ENCODE assay signal across 8 cellular contexts in genomic region chr17:49227436-49228261, GRCh38. TPM values are rescaled to one million over a fixed set of nuclear protein-coding genes. Genes with fewer than 3 reads are reported as not detected.
A peak's percentile ranks its signal among the peaks of the same experiment; 100 is the strongest.
DNase-seq lines count a peak whose midpoint lies in the region; ATAC-seq and TF ChIP-seq lines count a peak whose summit lies in the region.

No MANE protein-coding gene starts in this region.

- TF ChIP-seq CTCF in OCI-LY7 (conservative IDR thresholded peaks at IDR 0.05; ENCODE audit: low read length): peak; percentile 96
- peak; percentile 87 for TF ChIP-seq CTCF in natural killer cell (IDR thresholded peaks at IDR 0.05)

- H2AFZ ChIP-seq in OCI-LY7 (ENCODE audit: low read length): no peak overlapping the region

- no peaks in the 10 kb centered on the region for H4K20me1 ChIP-seq in OCI-LY7 (ENCODE audit: insufficient read depth, low read length)

- H3K27ac Mint-ChIP-seq in natural killer cell: peak overlapping the region; percentile 1 to 56

- peaks cover 25% of the 10 kb centered on the region for H3K4me1 ChIP-seq in OCI-LY7 (ENCODE audit: insufficient read depth, low read length, poor library complexity, severe bottlenecking)

- no peaks in the 10 kb centered on the region for H3K79me2 ChIP-seq in OCI-LY7 (ENCODE audit: insufficient read depth, low read depth, low read length)

- peaks cover 40 to 74% of the 10 kb centered on the region in 2 donors for H3K4me1 Mint-ChIP-seq in natural killer cell

- H3K9me2 ChIP-seq in OCI-LY7 (ENCODE audit: insufficient read depth, low read length): no peaks in the 10 kb centered on the region

- peaks cover 6% of the 10 kb centered on the region; the same call in 1 of the 2 replicates for H3K36me3 ChIP-seq in OCI-LY7 (ENCODE audit: insufficient read depth, low read length)

- no peak overlapping the region for H3K4me3 Mint-ChIP-seq in natural killer cell

- H3K4me2 ChIP-seq in OCI-LY7 (ENCODE audit: low read length): no peak overlapping the region

- H3K9me3 Mint-ChIP-seq in natural killer cell: no peaks in the 10 kb centered on the region

- CTCF ChIA-PET in OCI-LY7 (lab: Charles Lee; ENCODE audit: unreplicated experiment): interaction anchor here (1.3 to 2.9 kb wide), 2 partner anchors 10 to 47 kb away, joined by 3 to 11 read pairs; no protein-coding TSS in a partner anchor

- intact Hi-C loops in OCI-LY7 (cut with micrococcal nuclease; ENCODE audit: unreplicated experiment): loop anchor here (1.0 to 2.0 kb wide), 2 partner anchors 47 to 169 kb away; no protein-coding TSS in a partner anchor
- intact Hi-C loops in natural killer cell (cut with micrococcal nuclease): loop anchor here (1.0 to 10.0 kb wide), 3 partner anchors 35 to 137 kb away; partner anchors contain the start of gene ZNF652

- H3K27ac ChIP-seq in OCI-LY7 (ENCODE audit: low read depth, low read length, poor library complexity, severe bottlenecking): no peak overlapping the region

- no TSS peak for BruUV-seq in OCI-LY7 (replicated peaks; lab: Mats Ljungman, UMichigan)

- peak; percentile 27 to 53 (median 30) for ATAC-seq in natural killer cell
- ATAC-seq in HG03460 (IDR thresholded peaks at IDR 0.05; ENCODE audit: unreplicated experiment): no peak

- H3K27me3 Mint-ChIP-seq in natural killer cell (ENCODE audit: low read depth in 2 of 2): no peaks in the 10 kb centered on the region

- H3K4me3 ChIP-seq in OCI-LY7 (ENCODE audit: low read depth, low read length, poor library complexity, severe bottlenecking): no peak overlapping the region

- DNase-seq in COLO668 (lab: John Stamatoyannopoulos, UW; ENCODE audit: unreplicated experiment): peak; percentile 48
- DNase-seq in HT-29 (ENCODE audit: low spot score): peak; percentile 86
- peak; percentile 82 for DNase-seq in OCI-LY7 (ENCODE audit: low spot score)
- peak; percentile 64 for DNase-seq in activated T-cell treated with anti-CD3 and anti-CD28 coated beads for 24 hours (ENCODE audit: low read depth)
- peak; percentile 81 to 90 for DNase-seq in erythroblast (lab: John Stamatoyannopoulos, UW)
- DNase-seq in natural killer cell: peak; percentile 73
- DNase-seq in stimulated activated naive CD4-positive, alpha-beta T cell treated with Interleukin-2 at 50 U/mL for 16 hours (lab: John Stamatoyannopoulos, UW): peak; percentile 71

- H3K36me3 Mint-ChIP-seq in natural killer cell: no peaks in the 10 kb centered on the region

- no peak for TF ChIP-seq POLR2A in erythroblast (IDR thresholded peaks at IDR 0.05; ENCODE audit: low read length)

- H3K9me3 ChIP-seq in OCI-LY7 (ENCODE audit: low read length): no peaks in the 10 kb centered on the region

- POLR2A ChIA-PET in OCI-LY7 (lab: Charles Lee): interaction anchor here (0.5 to 0.7 kb wide), 2 partner anchors 143 to 448 kb away, joined by 3 read pairs; no protein-coding TSS in a partner anchor

RNA-seq across cellular contexts. Expression of gene PHOSPHO1, which starts 2.9 kb away (rescaled TPM):
- not detected in 2 replicates for total RNA-seq in HT-29 (2014; rRNA removed; shearing (Covaris generic))
- total RNA-seq in OCI-LY7 (2014; rRNA removed; shearing (Covaris generic)): not detected in 2 replicates
- not detected in 2 replicates for total RNA-seq in OCI-LY7 (2022)
- total RNA-seq in natural killer cell: 1 to 10 TPM in 1 of 3 donors, not detected in 2; 1.7 TPM

RNA-seq across cellular contexts. Expression of gene ABI3, which starts 17.1 kb away (rescaled TPM):
- total RNA-seq in HT-29 (2014; rRNA removed; shearing (Covaris generic)): not detected in 2 replicates
- 16.8 and 24.0 TPM in 2 replicates for total RNA-seq in OCI-LY7 (2014; rRNA removed; shearing (Covaris generic))
- 23.6 and 29.5 TPM in 2 replicates for total RNA-seq in OCI-LY7 (2022)
- total RNA-seq in natural killer cell: 100 to 1,000 TPM in 2 of 3 donors, 10 to 100 TPM in 1; 82.9 to 131 (median 101) TPM

RNA-seq across cellular contexts. Expression of gene GNGT2, which starts 17.3 kb away (rescaled TPM):
- total RNA-seq in HT-29 (2014; rRNA removed; shearing (Covaris generic)): not detected in 2 replicates
- 13.3 and 15.4 TPM in 2 replicates for total RNA-seq in OCI-LY7 (2014; rRNA removed; shearing (Covaris generic))
- total RNA-seq in OCI-LY7 (2022) (32.6 and 33.4 TPM in 2 replicates), natural killer cell (10 to 100 TPM; 35.8 to 41.6 (median 39.4) TPM)

Comparison
In these comparisons a context has a peak if more than half of its experiments do, and no peak if none do; other contexts are left out.
1. RNA of gene ABI3, which starts 17.1 kb away (total RNA-seq): 82.9 to 131 TPM in natural killer cell and 16.8 to 29.5 TPM in OCI-LY7; not detected in HT-29; every median in the first group is over 10 times any median in the second.
2. RNA of gene GNGT2, which starts 17.3 kb away (total RNA-seq): 35.8 to 41.6 TPM in natural killer cell and 13.3 to 33.4 TPM in OCI-LY7; not detected in HT-29; every median in the first group is over 10 times any median in the second.
3. Peak in every context shown above with its lines, with median percentiles within 50 percentile points of each other: DNase-seq.